ENCODE assay signal across 8 cellular contexts in genomic region chrX:123860506-123860840, GRCh38. TPM values are rescaled to one million over a fixed set of nuclear protein-coding genes. Genes with fewer than 3 reads are reported as not detected.
DNase-seq lines count a peak whose midpoint lies in the region; ATAC-seq and TF ChIP-seq lines count a peak whose summit lies in the region.

No MANE protein-coding gene starts in this region.

- H3K4me3 ChIP-seq in NT2/D1 (ENCODE audit: insufficient read length, low read depth) (peak overlapping the region; percentile 45), left lung (peak overlapping the region; percentile 37 to 60)

- peak overlapping the region; percentile 93 to 97 (median 95) for H3K27ac Mint-ChIP-seq in CD14-positive monocyte

- peaks cover 2 to 10% (median 3%) of the 10 kb centered on the region in 3 donors for H3K27me3 Mint-ChIP-seq in CD14-positive monocyte (ENCODE audit: low read depth in 3 of 3)

- H3K36me3 Mint-ChIP-seq in CD14-positive monocyte: peaks cover 1 to 3% of the 10 kb centered on the region in 2 donors

- H3K27me3 ChIP-seq in NT2/D1 (ENCODE audit: insufficient read depth, insufficient read length) (no peaks in the 10 kb centered on the region), left lung (no peaks in the 10 kb centered on the region)

- peak overlapping the region; percentile 70 for H3K9ac ChIP-seq in NT2/D1 (ENCODE audit: insufficient read length, low read depth)

- ATAC-seq in GM18867 (IDR thresholded peaks at IDR 0.05; ENCODE audit: unreplicated experiment): peak; percentile 47
- peak; percentile 39 for ATAC-seq in HG03045 (IDR thresholded peaks at IDR 0.05; ENCODE audit: unreplicated experiment)
- ATAC-seq in left lung: peak; percentile 63

- peak overlapping the region; percentile 83 to 86 for H3K4me3 Mint-ChIP-seq in CD14-positive monocyte

- H3K36me3 ChIP-seq in NT2/D1 (ENCODE audit: insufficient read depth, insufficient read length, low read length) (no peaks in the 10 kb centered on the region), left lung (no peaks in the 10 kb centered on the region)

- no peak for TF ChIP-seq CTCF in CD14-positive monocyte (IDR thresholded peaks at IDR 0.05)
- TF ChIP-seq CTCF in left lung (IDR thresholded peaks at IDR 0.05): no peak

- peak overlapping the region; percentile 88 for H3K27ac ChIP-seq in caudate nucleus (ENCODE audit: low read depth, low read length)
- H3K27ac ChIP-seq in left lung: peak overlapping the region; percentile 96

- H3K9me3 ChIP-seq in NT2/D1 (ENCODE audit: insufficient read depth, low read length) (no peaks in the 10 kb centered on the region), left lung (no peaks in the 10 kb centered on the region)

- H3K4me1 ChIP-seq in NT2/D1 (ENCODE audit: insufficient read depth, insufficient read length): no peaks in the 10 kb centered on the region
- H3K4me1 ChIP-seq in left lung: peaks cover 0 to 15% of the 10 kb centered on the region in 2 donors

- DNase-seq in CD14-positive monocyte (ENCODE audit: low spot score) (no peak), NT2/D1 (ENCODE audit: low read depth, low spot score) (no peak), caudate nucleus (lab: John Stamatoyannopoulos, UW) (peak in 2 of 61 donors; percentile 10 to 11), left lung (no peak), superior temporal gyrus (ENCODE audit: extremely low spot score) (peak; percentile 31), globus pallidus (ENCODE audit: low spot score) (no peak)

- H3K4me1 Mint-ChIP-seq in CD14-positive monocyte: peaks cover 11% of the 10 kb centered on the region

- intact Hi-C loops in CD14-positive monocyte (cut with micrococcal nuclease) (loop anchor here in 1 of 2 donors (10.0 kb wide), 1 partner anchor 104 kb away; the partner anchor contains the start of gene STAG2), left lung (cut with DNase I) (no loop called here)

- peaks cover 0 to 10% (median 3%) of the 10 kb centered on the region in 7 donors for H3K9me3 Mint-ChIP-seq in CD14-positive monocyte

RNA-seq across cellular contexts. Expression of gene XIAP, which starts 0.6 kb away (rescaled TPM):
- 1 to 10 TPM; 2.1 to 5.8 TPM for polyA plus RNA-seq in CD14-positive monocyte
- 10 to 100 TPM; 56.4 to 59.5 TPM for total RNA-seq in left lung
